ENCODE assay signal across 14 cellular contexts in the genomic region with DNA sequence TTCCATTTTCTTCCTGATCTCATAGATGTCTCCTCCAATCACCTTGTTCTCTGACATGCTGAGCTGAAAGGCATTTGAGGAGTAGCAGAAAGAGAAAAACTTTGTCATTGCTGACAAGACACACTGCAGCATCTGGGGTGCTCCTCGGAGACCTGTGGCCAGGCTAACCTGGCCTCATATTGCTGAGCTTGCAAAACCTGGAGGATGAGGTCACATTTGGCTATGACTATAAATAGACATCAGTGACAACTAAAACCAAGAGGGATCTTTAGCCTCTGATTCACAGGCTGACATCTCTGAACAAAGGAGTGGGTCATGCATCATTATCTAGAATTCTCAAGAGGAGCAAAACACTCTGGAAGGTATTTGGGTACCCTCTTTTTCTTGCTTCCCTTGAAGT.
A peak's percentile ranks its signal among the peaks of the same experiment; 100 is the strongest.
DNase-seq lines count a peak whose midpoint lies in the region; ATAC-seq, FAIRE-seq and TF ChIP-seq lines count a peak whose summit lies in the region.
"Had no signal": no experiment of that assay in that cellular context is flagged by ENCODE, and none has a peak within 500 bp of the region (broad histone marks: within the 10 kb centered on the region; RNA-seq: fewer than 3 reads in every experiment).

No MANE protein-coding gene starts in this region.

- no peaks in the 10 kb centered on the region for H3K9me3 ChIP-seq in A549
- no peaks in the 10 kb centered on the region for H3K9me3 ChIP-seq in right lobe of liver
- no peaks in the 10 kb centered on the region for H3K9me3 ChIP-seq in testis
- H3K9me3 ChIP-seq: BLaER1, Caco-2 had no signal

- no peak for TF ChIP-seq POLR2A in A549 (IDR thresholded peaks at IDR 0.05; ENCODE audit: low read length)
- no peak for TF ChIP-seq POLR2A in right lobe of liver (IDR thresholded peaks at IDR 0.05)
- no peak for TF ChIP-seq POLR2A in testis (IDR thresholded peaks at IDR 0.05)

- H3K4me1 ChIP-seq in A549 (no peaks in the 10 kb centered on the region), right lobe of liver (peaks cover 0 to 40% (median 6%) of the 10 kb centered on the region in 4 donors), testis (no peaks in the 10 kb centered on the region)

- no peaks in the 10 kb centered on the region for H3K27me3 ChIP-seq in right lobe of liver
- no peaks in the 10 kb centered on the region for H3K27me3 ChIP-seq in testis
- H3K27me3 ChIP-seq: BLaER1 had no signal

- DNase-seq in A172 (ENCODE audit: low spot score) (peak; percentile 12), A549 (ENCODE audit: low read depth in 1 of 2, low spot score in 1 of 2) (no peak), RPMI8226 (peak; percentile 54), right lobe of liver (no peak), testis (no peak), dedifferentiated amniotic fluid mesenchymal stem cell (ENCODE audit: extremely low spot score) (no peak)
- DNase-seq: AML-193; Caco-2; CD8-positive, alpha-beta memory T cell; GM23248; H7 had no signal

- no peaks in the 10 kb centered on the region for H3K36me3 ChIP-seq in right lobe of liver
- no peaks in the 10 kb centered on the region for H3K36me3 ChIP-seq in testis (ENCODE audit: low read depth, missing control alignments)
- H3K36me3 ChIP-seq: BLaER1 had no signal

- intact Hi-C loops in right lobe of liver (cut with DNase I) (no loop called here), testis (cut with DNase I; ENCODE audit: low total_unique reads) (no loop called here)

- no peak for ATAC-seq in A549
- peak in 3 of 4 donors; percentile 42 to 72 (median 60) for ATAC-seq in right lobe of liver
- ATAC-seq in HG02642 (IDR thresholded peaks at IDR 0.05; ENCODE audit: poor library complexity, unreplicated experiment), result no peak

- H3K27ac ChIP-seq in A549 (no peak overlapping the region), right lobe of liver (no peak overlapping the region), testis (no peak overlapping the region)
- H3K27ac ChIP-seq: BLaER1, GM23248 had no signal

- TF ChIP-seq CTCF in A549 (IDR thresholded peaks at IDR 0.05) (no peak), right lobe of liver (IDR thresholded peaks at IDR 0.05) (no peak), testis (IDR thresholded peaks at IDR 0.05) (no peak)

- no peak for FAIRE-seq in A549 (lab: Jason Lieb, UNC)
- FAIRE-seq: GM18507 had no signal

- no peak for TF ChIP-seq RAD21 in A549 (conservative IDR thresholded peaks at IDR 0.05 in 1 of 2, IDR thresholded peaks at IDR 0.05 in 1 of 2)

- H3K4me3 ChIP-seq in A549, result no peak overlapping the region
- H3K4me3 ChIP-seq in right lobe of liver, result no peak overlapping the region
- H3K4me3 ChIP-seq in testis, result no peak overlapping the region
- H3K4me3 ChIP-seq: BLaER1, GM23248 had no signal

- POLR2A ChIA-PET in A549 (lab: Yijun Ruan, JAX), result no interaction called here

- 0% methylated on average over 1 of the region's 1 CpG for WGBS in A549 (ENCODE audit: missing lambda C conversion rate)
- WGBS in right lobe of liver (ENCODE audit: insufficient coverage, low coverage, low lambda C conversion rate, missing lambda C conversion rate), result 33% methylated on average over 1 of the region's 1 CpG
- 70 to 100% methylated on average over 1 of the region's 1 CpG for WGBS in testis, 2 donors

- no peak for TF ChIP-seq EP300 in A549 (IDR thresholded peaks at IDR 0.05)

- CTCF ChIA-PET in A549 (lab: Yijun Ruan, JAX), result no interaction called here

- no peak overlapping the region for H3K4me2 ChIP-seq in A549
- H3K4me2 ChIP-seq: BLaER1 had no signal

TF ChIP-seq in A549, 52 proteins besides CTCF, POLR2A, EP300 and RAD21:
- peak; percentile 91 for TF ChIP-seq MAFK (IDR thresholded peaks at IDR 0.05; ENCODE audit: partially characterized antibody)
- no peak for TF ChIP-seq HEYL (CRISPR knock-in tag; IDR thresholded peaks at IDR 0.05)

Comparison
In these comparisons a context has a peak if more than half of its experiments do, and no peak if none do; other contexts are left out.
1. DNase-seq: peak in A172 (single experiment) and RPMI8226 (single experiment); none in A549 (0 of 2), right lobe of liver (0 of 3), testis (single experiment) and dedifferentiated amniotic fluid mesenchymal stem cell (single experiment).
2. ATAC-seq: peak in right lobe of liver (3 of 4); none in A549 (0 of 2) and HG02642 (single experiment).